In genomic region chr2:231300722-231301076, GRCh38 we compare ENCODE assay signal across 16 cellular contexts.
A peak's percentile ranks its signal among the peaks of the same experiment; 100 is the strongest.
DNase-seq lines count a peak whose midpoint lies in the region; ATAC-seq, FAIRE-seq and TF ChIP-seq lines count a peak whose summit lies in the region.
"Had no signal": no experiment of that assay in that cellular context is flagged by ENCODE, and none has a peak within 500 bp of the region (broad histone marks: within the 10 kb centered on the region; RNA-seq: fewer than 3 reads in every experiment).

No MANE protein-coding gene starts in this region.

- no peaks in the 10 kb centered on the region for H3K36me3 ChIP-seq in GM12878 (ENCODE audit: control insufficient read depth in 2 of 2, insufficient read depth in 2 of 2, low read length in 1 of 2)
- peaks cover 0 to 24% (median 6%) of the 10 kb centered on the region in 4 donors for H3K36me3 ChIP-seq in stomach
- H3K36me3 ChIP-seq in esophagus squamous epithelium = no peaks in the 10 kb centered on the region
- H3K36me3 ChIP-seq: breast epithelium had no signal

- no peak for FAIRE-seq in GM12878 (lab: Jason Lieb, UNC)
- FAIRE-seq: A204.1 had no signal

- no peaks in the 10 kb centered on the region for H3K27me3 ChIP-seq in GM12878 (replicated peaks in 1 of 2; ENCODE audit: control insufficient read depth in 2 of 2, insufficient read depth in 2 of 2, low read length in 1 of 2)
- no peaks in the 10 kb centered on the region for H3K27me3 ChIP-seq in stomach
- H3K27me3 ChIP-seq in esophagus squamous epithelium = no peaks in the 10 kb centered on the region
- H3K27me3 ChIP-seq: breast epithelium had no signal

- H3K4me1 ChIP-seq in GM12878 (ENCODE audit: control insufficient read depth, insufficient read depth, low read length) = peaks cover 32% of the 10 kb centered on the region
- H3K4me1 ChIP-seq in stomach = peaks cover 11 to 55% (median 23%) of the 10 kb centered on the region in 4 donors
- H3K4me1 ChIP-seq in esophagus squamous epithelium = no peaks in the 10 kb centered on the region
- H3K4me1 ChIP-seq: breast epithelium had no signal

- H3K27ac ChIP-seq in GM12878 (ENCODE audit: control insufficient read depth, insufficient read depth) = peak overlapping the region; percentile 53
- peak overlapping the region in 3 of 5 donors; percentile 52 to 75 (median 59) for H3K27ac ChIP-seq in stomach
- H3K27ac ChIP-seq in esophagus squamous epithelium = no peak overlapping the region
- H3K27ac ChIP-seq: breast epithelium, GM23248 had no signal

- WGBS in GM12878 (ENCODE audit: insufficient coverage, insufficient replicate concordance, low lambda C conversion rate, missing lambda C conversion rate) = 33% methylated on average over 3 of the region's 3 CpGs
- WGBS in stomach, 5 donors = 49 to 69% (median 58%) methylated on average over 3 of the region's 3 CpGs
- 83 to 88% methylated on average over 3 of the region's 3 CpGs for WGBS in esophagus squamous epithelium, 2 donors

- POLR2A ChIA-PET in GM12878 (lab: Charles Lee) = no interaction called here

- in situ Hi-C loops in GM12878 (cut with MboI) (loop anchor here (5.0 kb wide), 1 partner anchor 92 kb away; no protein-coding TSS in a partner anchor), GM13976 (cut with MboI; ENCODE audit: low sequenced_read_pairs, unreplicated experiment) (no loop called here)

- H3K4me3 ChIP-seq in GM12878 (no peak overlapping the region), stomach (no peak overlapping the region), esophagus squamous epithelium (no peak overlapping the region)
- H3K4me3 ChIP-seq: breast epithelium, GM23248 had no signal

- no peak for TF ChIP-seq EP300 in GM12878 (IDR thresholded peaks at IDR 0.05; ENCODE audit: borderline replicate concordance in 1 of 2, control insufficient read depth in 1 of 2, low read depth in 2 of 2, low read length in 2 of 2)
- TF ChIP-seq EP300 in stomach (IDR thresholded peaks at IDR 0.05) = no peak

- SMC1A ChIA-PET in GM12878 (lab: Charles Lee; ENCODE audit: uncharacterized antibody, unreplicated experiment) = interaction anchor here (1.1 to 6.9 kb wide), 5 partner anchors 13 to 105 kb away, joined by 4 to 43 read pairs (median 34); partner anchors contain the start of gene B3GNT7

- no peaks in the 10 kb centered on the region for H3K9me3 ChIP-seq in GM12878 (replicated peaks; ENCODE audit: control insufficient read depth, insufficient read depth, low read length)
- no peaks in the 10 kb centered on the region for H3K9me3 ChIP-seq in stomach
- H3K9me3 ChIP-seq in esophagus squamous epithelium = no peaks in the 10 kb centered on the region
- H3K9me3 ChIP-seq: breast epithelium had no signal

- CTCF ChIA-PET in GM12878 (lab: Yijun Ruan, JAX) = interaction anchor here (1.1 to 7.5 kb wide), 8 partner anchors 10 to 190 kb away, joined by 3 to 82 read pairs (median 14); partner anchors contain the start of gene B3GNT7

- DNase-seq in SIG-M5 treated with dmso at 0.1 percent for 504 hours (lab: John Stamatoyannopoulos, UW; ENCODE audit: unreplicated experiment) (peak; percentile 24), SIG-M5 (lab: John Stamatoyannopoulos, UW) (no peak), GM12878 (ENCODE audit: low read depth, low spot score) (no peak), stomach (no peak), esophagus squamous epithelium (lab: John Stamatoyannopoulos, UW) (no peak), GM13976 (ENCODE audit: low spot score) (no peak), RKO (ENCODE audit: low spot score) (no peak)
- DNase-seq: activated CD4-positive, alpha-beta T cell treated with anti-CD3 and anti-CD28 coated beads for 1 hour; GM23248; NCI-H2081 treated with DMSO at 0.1 percent for 48 hours; NCI-H526 treated with DMSO at 0.1 percent for 48 hours; stimulated activated naive CD4-positive, alpha-beta T cell had no signal

- no peak for TF ChIP-seq RAD21 in GM12878 (IDR thresholded peaks at IDR 0.05; ENCODE audit: insufficient read depth, low read depth, low read length)

- peak overlapping the region; percentile 11 for H3K4me2 ChIP-seq in GM12878 (ENCODE audit: control insufficient read depth, insufficient read depth)

- no peak overlapping the region for H2AFZ ChIP-seq in GM12878 (ENCODE audit: control insufficient read depth, low read depth, low read length)
- H2AFZ ChIP-seq: GM23248 had no signal

- no peaks in the 10 kb centered on the region for H3K79me2 ChIP-seq in GM12878 (ENCODE audit: control insufficient read depth, insufficient read depth, low read length)

- no peaks in the 10 kb centered on the region for H4K20me1 ChIP-seq in GM12878 (ENCODE audit: control insufficient read depth, insufficient read depth)

- TF ChIP-seq POLR2A in GM12878 (IDR thresholded peaks at IDR 0.05; ENCODE audit: low read depth, low read length) (no peak), stomach (IDR thresholded peaks at IDR 0.05) (no peak), esophagus squamous epithelium (IDR thresholded peaks at IDR 0.05) (no peak)

- RAD21 ChIA-PET in GM12878 (lab: Charles Lee; ENCODE audit: unreplicated experiment) = interaction anchor here (0.7 kb wide), 1 partner anchor 196 kb away, joined by 3 read pairs; no protein-coding TSS in a partner anchor

- H3K9ac ChIP-seq in GM12878 (ENCODE audit: control insufficient read depth, insufficient read depth, low read length) = no peak overlapping the region
- H3K9ac ChIP-seq: GM23248 had no signal

- BruUV-seq in GM12878 (replicated peaks; lab: Mats Ljungman, UMichigan) = no TSS peak

- peak; percentile 53 for ATAC-seq in HG03354 (IDR thresholded peaks at IDR 0.05; ENCODE audit: poor library complexity, severe bottlenecking, unreplicated experiment)
- ATAC-seq in GM12878 = peak; percentile 53
- ATAC-seq: activated naive CD4-positive, alpha-beta T cell treated with anti-CD3 and anti-CD28 coated beads, Interleukin-2, amount 50 U/mL, for 72 hours had no signal

- intact Hi-C loops in GM12878 (cut with micrococcal nuclease; ENCODE audit: unreplicated experiment) = no loop called here
- intact Hi-C loops in stomach (cut with DNase I; ENCODE audit: low total_unique reads) = no loop called here
- intact Hi-C loops in esophagus squamous epithelium (cut with DNase I) = no loop called here

- TF ChIP-seq CTCF in GM12878 (IDR thresholded peaks at IDR 0.05 in 2 of 3, conservative IDR thresholded peaks at IDR 0.05 in 1 of 3; ENCODE audit: control insufficient read depth in 2 of 3, extremely low read depth in 1 of 3, insufficient read depth in 1 of 3, low read depth in 3 of 3, low read length in 3 of 3) (no peak; a peak in 1 of 6 replicates), stomach (IDR thresholded peaks at IDR 0.05) (no peak), esophagus squamous epithelium (IDR thresholded peaks at IDR 0.05) (no peak), GM13976 (IDR thresholded peaks at IDR 0.05; ENCODE audit: borderline replicate concordance, control extremely low read depth, extremely low read depth, insufficient read depth, missing control alignments) (no peak)

TF ChIP-seq in GM12878, 131 proteins besides CTCF, POLR2A, EP300 and RAD21 (continues in another document):
- TF ChIP-seq BACH1 (IDR thresholded peaks at IDR 0.05; ENCODE audit: borderline replicate concordance) = no peak
- TF ChIP-seq SUPT20H (IDR thresholded peaks at IDR 0.05; ENCODE audit: borderline replicate concordance, control insufficient read depth, low read depth, low read length) = no peak
- no peak for TF ChIP-seq PML (IDR thresholded peaks at IDR 0.05; ENCODE audit: low read length)
- no peak for TF ChIP-seq NKRF (conservative IDR thresholded peaks at IDR 0.05)
- no peak for TF ChIP-seq GATAD2B (conservative IDR thresholded peaks at IDR 0.05; ENCODE audit: low read depth)
- TF ChIP-seq EED (IDR thresholded peaks at IDR 0.05; ENCODE audit: low read depth) = peak; percentile 71
- no peak for TF ChIP-seq CHD4 (IDR thresholded peaks at IDR 0.05)
- no peak for TF ChIP-seq PKNOX1 (IDR thresholded peaks at IDR 0.05)
- no peak for TF ChIP-seq SREBF1 (IDR thresholded peaks at IDR 0.05; ENCODE audit: low read length)
- TF ChIP-seq FOXM1 (IDR thresholded peaks at IDR 0.05; ENCODE audit: low read depth, low read length) = no peak

Comparison
In these comparisons a context has a peak if more than half of its experiments do, and no peak if none do; other contexts are left out.
1. H3K27ac ChIP-seq: peak in GM12878 (single experiment) and stomach (3 of 5); none in esophagus squamous epithelium (0 of 4).